10 cellular contexts compared by ENCODE assay signal in the genomic region with DNA sequence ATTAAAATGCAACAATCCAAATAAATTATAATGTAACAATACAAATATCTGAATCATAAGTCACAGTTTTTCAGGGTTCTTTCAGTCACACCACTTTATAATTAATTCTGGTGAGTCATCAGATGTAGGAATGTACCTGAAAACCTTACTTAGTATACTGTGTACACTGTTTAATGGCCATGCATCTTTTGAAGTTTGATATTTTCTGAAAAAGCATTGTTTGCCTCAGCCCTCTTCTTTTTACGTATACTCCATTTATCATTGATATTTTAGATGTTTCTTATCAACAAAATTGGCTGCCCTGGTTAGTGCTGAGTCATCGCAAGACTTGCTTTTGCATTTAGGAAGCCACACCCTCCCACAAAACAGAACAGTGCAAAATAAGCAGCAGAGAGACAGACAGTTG.
DNase-seq lines count a peak whose midpoint lies in the region; ATAC-seq lines count a peak whose summit lies in the region.
"Had no signal": no experiment of that assay in that cellular context is flagged by ENCODE, and none has a peak within 500 bp of the region (broad histone marks: within the 10 kb centered on the region; RNA-seq: fewer than 3 reads in every experiment).

No MANE protein-coding gene starts in this region.

- H3K36me3 ChIP-seq in CD8-positive, alpha-beta memory T cell (ENCODE audit: insufficient read depth, low read length) = no peaks in the 10 kb centered on the region

- CTCF ChIA-PET in CD8-positive, alpha-beta memory T cell (lab: Charles Lee) = no interaction called here

- no peak overlapping the region for H3K4me3 ChIP-seq in CD8-positive, alpha-beta memory T cell (ENCODE audit: low read length)
- H3K4me3 ChIP-seq: cardiac muscle cell had no signal

- no peaks in the 10 kb centered on the region for H3K4me1 ChIP-seq in CD8-positive, alpha-beta memory T cell (ENCODE audit: insufficient read depth, low read length)

- POLR2A ChIA-PET in CD8-positive, alpha-beta memory T cell (lab: Charles Lee) = no interaction called here

- no peaks in the 10 kb centered on the region for H3K36me3 Mint-ChIP-seq in T-helper 17 cell (ENCODE audit: low read depth)
- H3K36me3 Mint-ChIP-seq in CD8-positive, alpha-beta memory T cell = peaks cover 0 to 10% (median 6%) of the 10 kb centered on the region in 3 donors

- H3K9me3 ChIP-seq in T-helper 17 cell (ENCODE audit: control insufficient read depth, low read length, poor library complexity, severe bottlenecking) = peaks cover 2% of the 10 kb centered on the region
- H3K9me3 ChIP-seq in CD8-positive, alpha-beta memory T cell (ENCODE audit: low read length) = no peaks in the 10 kb centered on the region

- no peak overlapping the region for H3K4me3 Mint-ChIP-seq in T-helper 17 cell
- H3K4me3 Mint-ChIP-seq in CD8-positive, alpha-beta memory T cell = no peak overlapping the region

- peaks cover 3% of the 10 kb centered on the region for H3K4me1 Mint-ChIP-seq in T-helper 17 cell
- peaks cover 3 to 5% (median 5%) of the 10 kb centered on the region in 3 donors for H3K4me1 Mint-ChIP-seq in CD8-positive, alpha-beta memory T cell

- ATAC-seq in GM18508 (IDR thresholded peaks at IDR 0.05; ENCODE audit: insufficient read depth, unreplicated experiment) (peak; percentile 85), HG02571 (IDR thresholded peaks at IDR 0.05; ENCODE audit: unreplicated experiment) (peak; percentile 60), T-helper 17 cell (peak; percentile 21)

- H3K9me3 Mint-ChIP-seq in CD8-positive, alpha-beta memory T cell = no peaks in the 10 kb centered on the region

- no peak overlapping the region for H3K27ac ChIP-seq in CD8-positive, alpha-beta memory T cell (ENCODE audit: low read depth, low read length)
- H3K27ac ChIP-seq: cardiac muscle cell, KMS-11 had no signal

- H3K27me3 ChIP-seq in CD8-positive, alpha-beta memory T cell (ENCODE audit: insufficient read depth, low read length, poor library complexity, severe bottlenecking) = no peaks in the 10 kb centered on the region
- H3K27me3 ChIP-seq: cardiac muscle cell had no signal

- H3K27me3 Mint-ChIP-seq in T-helper 17 cell = no peaks in the 10 kb centered on the region
- H3K27me3 Mint-ChIP-seq in CD8-positive, alpha-beta memory T cell = peaks cover 0 to 1% of the 10 kb centered on the region in 2 donors

- DNase-seq in T-helper 17 cell (no peak), lung microvascular endothelial cell (ENCODE audit: low read depth in 2 of 2) (peak; percentile 39 to 73), GOT3 (lab: John Stamatoyannopoulos, UW) (no peak), SIG-M5 (lab: John Stamatoyannopoulos, UW) (no peak)
- DNase-seq in stimulated activated CD4-positive, alpha-beta T cell treated with anti-CD3 and anti-CD28 coated beads, Interleukin-12 subunit alpha, Interleukin-12 subunit beta, amount 100 ng/mL, for 4 hours = no peak
- no peak for DNase-seq in CD8-positive, alpha-beta memory T cell

- H3K27ac Mint-ChIP-seq in T-helper 17 cell = no peak overlapping the region
- H3K27ac Mint-ChIP-seq in CD8-positive, alpha-beta memory T cell = peak overlapping the region in 1 of 8 donors; percentile 15

Comparison
In these comparisons a context has a peak if more than half of its experiments do, and no peak if none do; other contexts are left out.
1. ATAC-seq: peak in every context shown above with its lines; median percentile 85 in GM18508; 60 in HG02571; 21 in T-helper 17 cell.
2. DNase-seq: peak in lung microvascular endothelial cell (2 of 2); none in T-helper 17 cell (0 of 3), stimulated activated CD4-positive, alpha-beta T cell treated with anti-CD3 and anti-CD28 coated beads, Interleukin-12 subunit alpha, Interleukin-12 subunit beta, amount 100 ng/mL, for 4 hours (single experiment), GOT3 (single experiment), CD8-positive, alpha-beta memory T cell (0 of 5) and SIG-M5 (single experiment).